8 cellular contexts compared by ENCODE assay signal in the genomic region with DNA sequence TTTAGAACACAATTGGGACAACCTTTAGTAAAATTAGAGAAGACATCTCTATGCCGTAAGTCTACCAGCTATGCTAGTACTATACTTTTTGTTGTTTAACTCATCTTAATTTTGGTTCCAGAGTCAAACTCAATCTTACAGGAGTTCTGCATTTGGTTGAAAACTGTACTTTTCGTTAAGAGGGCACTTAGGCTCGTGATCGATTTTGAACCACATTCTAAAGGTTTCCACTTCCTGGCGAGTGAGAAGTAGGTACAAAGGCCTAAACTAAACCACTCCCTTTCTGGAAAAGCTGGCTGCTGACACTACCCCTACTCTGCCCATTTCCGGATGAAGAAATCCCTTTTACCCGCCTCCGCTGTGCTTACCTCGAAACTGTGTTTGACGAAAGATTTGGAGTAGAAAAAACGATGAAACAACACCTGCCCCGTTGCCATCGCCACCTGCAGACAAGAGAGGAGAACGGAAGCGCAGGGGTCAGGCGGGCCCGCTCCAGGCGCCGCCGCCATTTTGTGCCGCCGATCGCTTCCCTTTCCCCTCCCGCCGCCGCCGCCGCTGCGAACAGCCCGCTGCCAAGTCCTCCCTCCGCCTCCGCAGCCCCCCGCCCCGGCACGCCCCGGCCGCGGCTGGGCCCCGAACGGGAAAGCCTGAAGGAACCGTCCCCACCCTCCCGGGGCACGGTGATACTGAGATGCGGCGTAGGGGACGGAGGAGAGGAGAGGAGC. TPM values are rescaled to one million over a fixed set of nuclear protein-coding genes. Genes with fewer than 3 reads are reported as not detected.
DNase-seq lines count a peak whose midpoint lies in the region; ATAC-seq and TF ChIP-seq lines count a peak whose summit lies in the region.

No MANE protein-coding gene starts in this region.

- peak; percentile 47 for TF ChIP-seq CTCF in foreskin keratinocyte (conservative IDR thresholded peaks at IDR 0.05)
- no peak for TF ChIP-seq CTCF in testis (IDR thresholded peaks at IDR 0.05)

- peak overlapping the region; percentile 92 to 99 (median 96) for H3K4me3 Mint-ChIP-seq in CD4-positive, alpha-beta memory T cell

- POLR2A ChIA-PET in CD4-positive, alpha-beta memory T cell (lab: Charles Lee; ENCODE audit: partially characterized antibody): interaction anchor here (0.6 to 7.4 kb wide), 29 partner anchors 9 to 1307 kb away, joined by 3 to 676 read pairs (median 9); partner anchors contain the start of genes GMPS, SLC33A1, SSR3 and TIPARP

- peak; percentile 85 to 92 (median 88) for DNase-seq in CD4-positive, alpha-beta memory T cell
- DNase-seq in HT-29 (ENCODE audit: low spot score) (peak; percentile 76), RPMI8226 (peak; percentile 96), foreskin keratinocyte (peak in 1 of 2 donors; percentile 58), nucleus accumbens (lab: John Stamatoyannopoulos, UW) (peak in 29 of 56 donors; percentile 8 to 70 (median 52)), testis (peak; percentile 65)
- peak; percentile 71 for DNase-seq in activated T-helper 9 cell treated with anti-CD3 and anti-CD28 coated beads, Interleukin-2, amount 50 U/mL, for 16 hours (ENCODE audit: low read depth)

- H3K9me3 ChIP-seq in CD4-positive, alpha-beta memory T cell (ENCODE audit: control insufficient read depth in 1 of 2, low read length in 2 of 2): no peaks in the 10 kb centered on the region
- no peaks in the 10 kb centered on the region for H3K9me3 ChIP-seq in testis

- WGBS in testis, 2 donors: 0 to 1% methylated on average over 11 to 45 of the region's 46 CpGs

- H3K4me1 Mint-ChIP-seq in CD4-positive, alpha-beta memory T cell: peaks cover 45 to 72% (median 60%) of the 10 kb centered on the region in 4 donors

- peaks cover 51 to 66% of the 10 kb centered on the region in 2 donors for H3K36me3 Mint-ChIP-seq in CD4-positive, alpha-beta memory T cell

- CTCF ChIA-PET in CD4-positive, alpha-beta memory T cell (lab: Charles Lee; ENCODE audit: partially characterized antibody): interaction anchor here (1.9 to 3.3 kb wide), 5 partner anchors 12 to 43 kb away, joined by 5 to 52 read pairs (median 9); no protein-coding TSS in a partner anchor

- peak overlapping the region; percentile 83 to 87 for H3K4me3 ChIP-seq in CD4-positive, alpha-beta memory T cell (ENCODE audit: low read length in 2 of 2)
- peak overlapping the region; percentile 100 for H3K4me3 ChIP-seq in testis

- peak overlapping the region; percentile 100 for H3K27ac ChIP-seq in CD4-positive, alpha-beta memory T cell (ENCODE audit: low read depth, low read length)
- H3K27ac ChIP-seq in foreskin keratinocyte (peak overlapping the region; percentile 99), testis (peak overlapping the region; percentile 100)

- TF ChIP-seq POLR2A in testis (IDR thresholded peaks at IDR 0.05): no peak

- peaks cover 65% of the 10 kb centered on the region for H3K4me1 ChIP-seq in CD4-positive, alpha-beta memory T cell (ENCODE audit: insufficient read depth, low read length)
- H3K4me1 ChIP-seq in foreskin keratinocyte (peaks cover 50% of the 10 kb centered on the region), testis (peaks cover 50% of the 10 kb centered on the region)

- no peaks in the 10 kb centered on the region for H3K27me3 ChIP-seq in CD4-positive, alpha-beta memory T cell (ENCODE audit: insufficient read depth, low read length)
- no peaks in the 10 kb centered on the region for H3K27me3 ChIP-seq in foreskin keratinocyte
- no peaks in the 10 kb centered on the region for H3K27me3 ChIP-seq in testis

- peaks cover 0 to 2% (median 0%) of the 10 kb centered on the region in 8 donors for H3K9me3 Mint-ChIP-seq in CD4-positive, alpha-beta memory T cell

- H3K27me3 Mint-ChIP-seq in CD4-positive, alpha-beta memory T cell: no peaks in the 10 kb centered on the region

- peak overlapping the region; percentile 99 to 100 (median 100) for H3K27ac Mint-ChIP-seq in CD4-positive, alpha-beta memory T cell

- intact Hi-C loops in CD4-positive, alpha-beta memory T cell (cut with micrococcal nuclease): loop anchor here (1.0 kb wide), 2 partner anchors 70 to 485 kb away; partner anchors contain the start of gene TIPARP
- intact Hi-C loops in testis (cut with DNase I; ENCODE audit: low total_unique reads): loop anchor here (2.0 kb wide), 1 partner anchor 16 kb away; no protein-coding TSS in a partner anchor

- H3K36me3 ChIP-seq in CD4-positive, alpha-beta memory T cell (ENCODE audit: insufficient read depth, low read length): peaks cover 44% of the 10 kb centered on the region
- no peaks in the 10 kb centered on the region for H3K36me3 ChIP-seq in testis (ENCODE audit: low read depth, missing control alignments)

- peak; percentile 18 for ATAC-seq in GM19468 (IDR thresholded peaks at IDR 0.05; ENCODE audit: extremely low read depth, unreplicated experiment)
- peak; percentile 45 for ATAC-seq in foreskin keratinocyte

RNA-seq across cellular contexts. Expression of gene CCNL1, which starts 0.7 kb away (rescaled TPM):
- 100 to 1,000 TPM; 327 to 330 TPM for total RNA-seq in CD4-positive, alpha-beta memory T cell
- 10 to 100 TPM; 62.7 to 69.7 TPM for polyA plus RNA-seq in CD4-positive, alpha-beta memory T cell
- total RNA-seq in HT-29 (2014; rRNA removed; shearing (Covaris generic)): 302 and 313 TPM in 2 replicates
- total RNA-seq in foreskin keratinocyte (59.0 and 65.0 TPM in 2 replicates), testis (100 to 1,000 TPM; 168 to 200 TPM)
- polyA plus RNA-seq in foreskin keratinocyte (21.4 and 23.7 TPM in 2 replicates), testis (ENCODE audit: insufficient read depth, low read depth, low replicate concordance) (46.1 TPM)
